Comparison of ENCODE assay signal across 13 cellular contexts in the genomic region with DNA sequence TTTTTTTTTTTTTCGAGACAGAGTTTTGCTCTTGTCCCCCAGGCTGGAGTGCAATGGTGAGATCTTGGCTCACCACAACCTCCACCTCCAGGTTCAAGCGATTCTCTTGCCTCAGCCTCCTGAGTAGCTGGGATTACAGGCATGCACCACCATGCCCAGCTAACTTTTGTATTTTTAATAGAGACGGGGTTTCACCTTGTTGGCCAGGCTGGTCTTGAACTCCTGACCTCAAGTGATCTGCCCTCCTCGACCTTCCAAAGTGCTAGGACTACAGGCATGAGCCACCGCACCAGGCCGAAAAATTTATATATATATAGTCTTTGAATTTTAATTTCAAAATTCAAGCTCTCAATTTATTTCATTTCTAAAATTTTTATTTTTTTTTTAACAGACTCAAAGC. TPM values are rescaled to one million over a fixed set of nuclear protein-coding genes. Genes with fewer than 3 reads are reported as not detected.
"Had no signal": no experiment of that assay in that cellular context is flagged by ENCODE, and none has a peak within 500 bp of the region (broad histone marks: within the 10 kb centered on the region; RNA-seq: fewer than 3 reads in every experiment).

No MANE protein-coding gene starts in this region.

RNA-seq across cellular contexts. Expression of a gene that starts 6.2 kb away (rescaled TPM):
- total RNA-seq: activated CD4-positive, alpha-beta memory T cell treated with anti-CD3 and anti-CD28 coated beads for 36 hours; activated CD4-positive, alpha-beta memory T cell treated with anti-CD3 and anti-CD28 coated beads, Interleukin-2, amount 10 ng/mL, durations not matched to agents 7 days and 5 days; activated CD4-positive, alpha-beta T cell treated with anti-CD3 and anti-CD28 coated beads, Interleukin-2, amount 10 ng/mL, durations not matched to agents 24 days and 14 days; activated CD4-positive, alpha-beta T cell treated with anti-CD3 and anti-CD28 coated beads, Interleukin-2, amount 10 ng/mL, durations not matched to agents 7 days and 5 days; activated CD8-positive, alpha-beta memory T cell treated with anti-CD3 and anti-CD28 coated beads for 36 hours; activated CD8-positive, alpha-beta memory T cell treated with anti-CD3 and anti-CD28 coated beads, Interleukin-2, amount 10 ng/mL, durations not matched to agents 7 days and 5 days; activated CD8-positive, alpha-beta T cell treated with anti-CD3 and anti-CD28 coated beads for 36 hours; activated CD8-positive, alpha-beta T cell treated with anti-CD3 and anti-CD28 coated beads, Interleukin-2, amount 10 ng/mL, durations not matched to agents 7 days and 5 days; T-cell; T-helper 1 cell treated with Interleukin-12 subunit alpha and Interleukin-12 subunit beta and Interleukin-4 antibody, amounts not matched to agents 30 ng/mL and 1 ng/mL, for 36 hours; T-helper 17 cell; T-helper 2 cell treated with Interferon-gamma antibody and Interleukin-4, amounts not matched to agents 100 ng/mL and 5 ng/mL, for 36 hours; WTC11 had no signal
